Comparison of ENCODE assay signal across 1 cellular context in the genomic region with DNA sequence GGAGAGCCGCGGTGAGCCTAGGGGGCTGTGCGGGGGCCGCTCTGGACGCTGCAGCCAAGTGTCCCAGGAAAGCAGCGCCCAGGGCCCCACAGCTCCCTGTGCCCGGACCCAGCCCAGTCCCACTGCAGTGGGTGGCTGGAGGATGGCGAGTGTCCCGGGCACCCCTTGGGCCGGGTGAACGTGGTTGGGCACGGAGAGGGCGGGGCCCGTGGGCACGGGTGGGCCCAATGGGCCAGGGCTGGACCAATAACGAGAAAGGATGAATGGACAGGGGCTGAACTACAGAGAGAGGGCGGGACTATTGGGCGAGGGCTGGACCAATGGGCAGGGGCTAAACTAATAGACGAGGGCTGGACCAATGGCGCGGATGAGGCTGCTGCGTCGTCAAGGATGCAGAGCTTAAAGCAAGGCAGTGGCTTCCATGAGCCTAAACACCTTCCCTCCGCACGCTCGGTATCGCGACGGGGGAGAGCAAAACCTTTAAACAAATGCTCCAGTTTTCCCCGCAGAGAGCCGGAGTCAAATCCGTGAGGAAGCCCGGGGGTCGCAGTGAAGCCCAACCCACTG.
TF ChIP-seq lines count a peak whose summit lies in the region.

No MANE protein-coding gene starts in this region.

TF ChIP-seq in IMR-90, 13 proteins besides CTCF, POLR2A, EP300 and RAD21:
- TF ChIP-seq CHD1 (IDR thresholded peaks at IDR 0.05; ENCODE audit: low read depth, low read length) (no peak), FOS (IDR thresholded peaks at IDR 0.05; ENCODE audit: low read depth, low read length) (peak; percentile 36; the same call in 1 of the 2 replicates), RFX5 (IDR thresholded peaks at IDR 0.05; ENCODE audit: low read depth, low read length) (0 out of 2 replicates have a peak, but pooled peaks have one; percentile 30), BHLHE40 (IDR thresholded peaks at IDR 0.05; ENCODE audit: low read depth, low read length) (peak; percentile 43; the same call in 1 of the 2 replicates), MXI1 (IDR thresholded peaks at IDR 0.05; ENCODE audit: borderline replicate concordance, low read depth, low read length) (peak; percentile 13; the same call in 1 of the 2 replicates)
- TF ChIP-seq, protein P1, sequence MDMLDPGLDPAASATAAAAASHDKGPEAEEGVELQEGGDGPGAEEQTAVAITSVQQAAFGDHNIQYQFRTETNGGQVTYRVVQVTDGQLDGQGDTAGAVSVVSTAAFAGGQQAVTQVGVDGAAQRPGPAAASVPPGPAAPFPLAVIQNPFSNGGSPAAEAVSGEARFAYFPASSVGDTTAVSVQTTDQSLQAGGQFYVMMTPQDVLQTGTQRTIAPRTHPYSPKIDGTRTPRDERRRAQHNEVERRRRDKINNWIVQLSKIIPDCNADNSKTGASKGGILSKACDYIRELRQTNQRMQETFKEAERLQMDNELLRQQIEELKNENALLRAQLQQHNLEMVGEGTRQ (IDR thresholded peaks at IDR 0.05; ENCODE audit: low read depth, low read length) = peak; percentile 61
